ENCODE assay signal across 8 cellular contexts in genomic region chr17:40490289-40490853, GRCh38. TPM values are rescaled to one million over a fixed set of nuclear protein-coding genes. Genes with fewer than 3 reads are reported as not detected.
A peak's percentile ranks its signal among the peaks of the same experiment; 100 is the strongest.
DNase-seq lines count a peak whose midpoint lies in the region; ATAC-seq and TF ChIP-seq lines count a peak whose summit lies in the region.

No MANE protein-coding gene starts in this region.

- no peaks in the 10 kb centered on the region for H3K9me3 ChIP-seq in OCI-LY3 (ENCODE audit: insufficient read depth, low read length)
- H3K9me3 ChIP-seq in naive thymus-derived CD4-positive, alpha-beta T cell (ENCODE audit: control insufficient read depth in 2 of 3, low read length in 3 of 3): no peaks in the 10 kb centered on the region
- H3K9me3 ChIP-seq in effector memory CD4-positive, alpha-beta T cell (ENCODE audit: control insufficient read depth, low read length): no peaks in the 10 kb centered on the region

- CTCF ChIA-PET in naive thymus-derived CD4-positive, alpha-beta T cell (lab: Charles Lee): interaction anchor here (0.6 to 1.4 kb wide), 3 partner anchors 11 to 180 kb away, joined by 4 to 6 read pairs (median 5); no protein-coding TSS in a partner anchor

- peak overlapping the region; percentile 79 for H3K27ac Mint-ChIP-seq in T-helper 2 cell treated with Interferon-gamma antibody and Interleukin-4, amounts not matched to agents 5 μg/mL and 100 μg/mL, for 36 hours
- peak overlapping the region in 8 of 9 donors; percentile 14 to 90 (median 74) for H3K27ac Mint-ChIP-seq in naive thymus-derived CD4-positive, alpha-beta T cell

- peak overlapping the region; percentile 40 for H3K27ac ChIP-seq in OCI-LY3 (ENCODE audit: low read length)
- no peak overlapping the region for H3K27ac ChIP-seq in naive thymus-derived CD4-positive, alpha-beta T cell (ENCODE audit: low read depth, low read length)
- H3K27ac ChIP-seq in effector memory CD4-positive, alpha-beta T cell (ENCODE audit: insufficient read depth, low read length, poor library complexity, severe bottlenecking): no peak overlapping the region

- peak overlapping the region; percentile 43 for H3K9ac ChIP-seq in OCI-LY3 (ENCODE audit: low read length)

- ATAC-seq in naive thymus-derived CD4-positive, alpha-beta T cell: no peak
- ATAC-seq in HG03196 (IDR thresholded peaks at IDR 0.05; ENCODE audit: unreplicated experiment): no peak

- H3K36me3 Mint-ChIP-seq in T-helper 2 cell treated with Interferon-gamma antibody and Interleukin-4, amounts not matched to agents 5 μg/mL and 100 μg/mL, for 36 hours (ENCODE audit: low read depth): peaks cover 2% of the 10 kb centered on the region
- peaks cover 0 to 5% (median 0%) of the 10 kb centered on the region in 5 donors for H3K36me3 Mint-ChIP-seq in naive thymus-derived CD4-positive, alpha-beta T cell

- H3K4me2 ChIP-seq in OCI-LY3 (ENCODE audit: low read length): peak overlapping the region; percentile 73

- intact Hi-C loops in naive thymus-derived CD4-positive, alpha-beta T cell (cut with micrococcal nuclease): loop anchor here in 1 of 2 donors (2.0 kb wide), 1 partner anchor 26 kb away; no protein-coding TSS in a partner anchor

- peak overlapping the region; percentile 46 for H3K4me3 ChIP-seq in OCI-LY3 (ENCODE audit: low read length)
- no peak overlapping the region for H3K4me3 ChIP-seq in naive thymus-derived CD4-positive, alpha-beta T cell (ENCODE audit: low read length)
- H3K4me3 ChIP-seq in effector memory CD4-positive, alpha-beta T cell (ENCODE audit: insufficient read depth, low read depth, low read length, poor library complexity, severe bottlenecking): no peak overlapping the region

- H3K9me3 Mint-ChIP-seq in T-helper 2 cell treated with Interferon-gamma antibody and Interleukin-4, amounts not matched to agents 5 μg/mL and 100 μg/mL, for 36 hours: no peaks in the 10 kb centered on the region
- no peaks in the 10 kb centered on the region for H3K9me3 Mint-ChIP-seq in naive thymus-derived CD4-positive, alpha-beta T cell

- peak overlapping the region; percentile 66 for H2AFZ ChIP-seq in OCI-LY3 (ENCODE audit: low read depth, low read length)

- TF ChIP-seq CTCF in OCI-LY3 (IDR thresholded peaks at IDR 0.05; ENCODE audit: low read depth, low read length) (no peak), GM13977 (IDR thresholded peaks at IDR 0.05; ENCODE audit: extremely low read depth, insufficient read depth, missing control alignments) (no peak)

- TF ChIP-seq POLR2A in erythroblast (IDR thresholded peaks at IDR 0.05; ENCODE audit: low read length): no peak

- peaks cover 46% of the 10 kb centered on the region for H3K4me1 Mint-ChIP-seq in T-helper 2 cell treated with Interferon-gamma antibody and Interleukin-4, amounts not matched to agents 5 μg/mL and 100 μg/mL, for 36 hours (ENCODE audit: low read depth)
- peaks cover 26 to 58% (median 49%) of the 10 kb centered on the region in 7 donors for H3K4me1 Mint-ChIP-seq in naive thymus-derived CD4-positive, alpha-beta T cell

- POLR2A ChIA-PET in naive thymus-derived CD4-positive, alpha-beta T cell (lab: Charles Lee): interaction anchor here (0.7 to 2.7 kb wide), 11 partner anchors 9 to 102 kb away, joined by 3 to 16 read pairs (median 6); no protein-coding TSS in a partner anchor

- peaks cover 13% of the 10 kb centered on the region for H3K27me3 ChIP-seq in OCI-LY3 (ENCODE audit: low read depth, low read length)
- no peaks in the 10 kb centered on the region for H3K27me3 ChIP-seq in naive thymus-derived CD4-positive, alpha-beta T cell (ENCODE audit: control insufficient read depth in 2 of 2, insufficient read depth in 2 of 2, low read length in 2 of 2)
- H3K27me3 ChIP-seq in effector memory CD4-positive, alpha-beta T cell (replicated peaks; ENCODE audit: control insufficient read depth, insufficient read depth, low read length, poor library complexity, severe bottlenecking): no peaks in the 10 kb centered on the region

- peaks cover 27% of the 10 kb centered on the region for H3K4me1 ChIP-seq in OCI-LY3 (ENCODE audit: low read length)
- H3K4me1 ChIP-seq in naive thymus-derived CD4-positive, alpha-beta T cell (ENCODE audit: control insufficient read depth in 2 of 2, insufficient read depth in 2 of 2, low read length in 2 of 2): peaks cover 20 to 27% of the 10 kb centered on the region in 2 donors
- peaks cover 26% of the 10 kb centered on the region for H3K4me1 ChIP-seq in effector memory CD4-positive, alpha-beta T cell (ENCODE audit: control insufficient read depth, insufficient read depth, low read length, poor library complexity, severe bottlenecking)

- no peaks in the 10 kb centered on the region for H3K36me3 ChIP-seq in OCI-LY3 (replicated peaks; ENCODE audit: low read depth, low read length)
- no peaks in the 10 kb centered on the region for H3K36me3 ChIP-seq in naive thymus-derived CD4-positive, alpha-beta T cell (ENCODE audit: control insufficient read depth in 2 of 3, insufficient read depth in 3 of 3, low read length in 3 of 3)
- H3K36me3 ChIP-seq in effector memory CD4-positive, alpha-beta T cell (ENCODE audit: control insufficient read depth, insufficient read depth, low read length): no peaks in the 10 kb centered on the region

- no peaks in the 10 kb centered on the region for H3K79me2 ChIP-seq in OCI-LY3 (ENCODE audit: low read length)

- no peaks in the 10 kb centered on the region for H4K20me1 ChIP-seq in OCI-LY3 (ENCODE audit: insufficient read depth, low read length)

- H3K27me3 Mint-ChIP-seq in T-helper 2 cell treated with Interferon-gamma antibody and Interleukin-4, amounts not matched to agents 5 μg/mL and 100 μg/mL, for 36 hours (ENCODE audit: low read depth): no peaks in the 10 kb centered on the region
- no peaks in the 10 kb centered on the region for H3K27me3 Mint-ChIP-seq in naive thymus-derived CD4-positive, alpha-beta T cell

- in situ Hi-C loops in GM13977 (cut with MboI; ENCODE audit: low pct_unique_long_range_greater_than_20kb, low sequenced_read_pairs, unreplicated experiment): no loop called here

- H3K4me3 Mint-ChIP-seq in T-helper 2 cell treated with Interferon-gamma antibody and Interleukin-4, amounts not matched to agents 5 μg/mL and 100 μg/mL, for 36 hours: peak overlapping the region; percentile 63
- peak overlapping the region in 9 of 10 donors; percentile 21 to 78 (median 62) for H3K4me3 Mint-ChIP-seq in naive thymus-derived CD4-positive, alpha-beta T cell

- no peak for DNase-seq in T-helper 2 cell treated with Interferon-gamma antibody and Interleukin-4, amounts not matched to agents 5 μg/mL and 100 μg/mL, for 36 hours (ENCODE audit: low spot score)
- no peak for DNase-seq in T-helper 2 cell
- DNase-seq in erythroblast (lab: John Stamatoyannopoulos, UW): peak; percentile 12 to 30
- DNase-seq in naive thymus-derived CD4-positive, alpha-beta T cell: peak in 1 of 9 donors; percentile 29
- DNase-seq in GM13977 (ENCODE audit: low spot score): no peak
- DNase-seq in effector memory CD4-positive, alpha-beta T cell: no peak

RNA-seq across cellular contexts. Expression of gene TNS4, which starts 11.1 kb away (rescaled TPM):
- 10 to 100 TPM in 1 of 5 experiments, 1 to 10 TPM in 2, not detected in 2; 1.2 to 10.3 (median 1.3) TPM for total RNA-seq in naive thymus-derived CD4-positive, alpha-beta T cell
- polyA plus RNA-seq in naive thymus-derived CD4-positive, alpha-beta T cell: not detected

RNA-seq across cellular contexts. Expression of gene IGFBP4, which starts 47.1 kb away (rescaled TPM):
- 100 to 1,000 TPM in 1 of 5 experiments, 1 to 10 TPM in 4; 1.5 to 116 (median 1.9) TPM for total RNA-seq in naive thymus-derived CD4-positive, alpha-beta T cell
- polyA plus RNA-seq in naive thymus-derived CD4-positive, alpha-beta T cell: 1 to 10 TPM in 1 of 2 donors, under 1 TPM in 1; 0.45 to 1.0 TPM

Comparison
In these comparisons a context has a peak if more than half of its experiments do, and no peak if none do; other contexts are left out.
1. DNase-seq: peak in erythroblast (2 of 2); none in T-helper 2 cell treated with Interferon-gamma antibody and Interleukin-4, amounts not matched to agents 5 μg/mL and 100 μg/mL, for 36 hours (single experiment), T-helper 2 cell (0 of 5), GM13977 (single experiment) and effector memory CD4-positive, alpha-beta T cell (0 of 3).